Comparison of ENCODE assay signal across 8 cellular contexts in genomic region chr13:52450793-52451116, GRCh38. TPM values are rescaled to one million over a fixed set of nuclear protein-coding genes. Genes with fewer than 3 reads are reported as not detected.
DNase-seq lines count a peak whose midpoint lies in the region; ATAC-seq and TF ChIP-seq lines count a peak whose summit lies in the region.

No MANE protein-coding gene starts in this region.

- peak overlapping the region; percentile 41 for H2AFZ ChIP-seq in ACC112 (ENCODE audit: low read length, unreplicated experiment)

- H3K4me1 Mint-ChIP-seq in IgD-negative memory B cell: peaks cover 23 to 31% (median 28%) of the 10 kb centered on the region in 3 donors
- H3K4me1 Mint-ChIP-seq in central memory CD8-positive, alpha-beta T cell: peaks cover 42% of the 10 kb centered on the region
- peaks cover 17 to 54% (median 45%) of the 10 kb centered on the region in 7 donors for H3K4me1 Mint-ChIP-seq in naive thymus-derived CD4-positive, alpha-beta T cell

- H3K27me3 ChIP-seq in ACC112 (ENCODE audit: insufficient read depth, low read length) (no peaks in the 10 kb centered on the region), WERI-Rb-1 (ENCODE audit: insufficient read depth, low read depth, severe bottlenecking) (no peaks in the 10 kb centered on the region)
- H3K27me3 ChIP-seq in naive thymus-derived CD4-positive, alpha-beta T cell (ENCODE audit: control insufficient read depth in 2 of 2, insufficient read depth in 2 of 2, low read length in 2 of 2): no peaks in the 10 kb centered on the region

- H3K27me3 Mint-ChIP-seq in IgD-negative memory B cell: no peaks in the 10 kb centered on the region
- H3K27me3 Mint-ChIP-seq in central memory CD8-positive, alpha-beta T cell: no peaks in the 10 kb centered on the region
- H3K27me3 Mint-ChIP-seq in naive thymus-derived CD4-positive, alpha-beta T cell: peaks cover 0 to 5% (median 0%) of the 10 kb centered on the region in 5 donors

- no peaks in the 10 kb centered on the region for H3K36me3 Mint-ChIP-seq in IgD-negative memory B cell
- peaks cover 27% of the 10 kb centered on the region for H3K36me3 Mint-ChIP-seq in central memory CD8-positive, alpha-beta T cell (ENCODE audit: insufficient read depth)
- H3K36me3 Mint-ChIP-seq in naive thymus-derived CD4-positive, alpha-beta T cell: peaks cover 0 to 6% (median 0%) of the 10 kb centered on the region in 5 donors

- H3K4me3 ChIP-seq in ACC112 (ENCODE audit: low read depth, low read length): peak overlapping the region; percentile 43
- peak overlapping the region; percentile 92 for H3K4me3 ChIP-seq in naive thymus-derived CD4-positive, alpha-beta T cell (ENCODE audit: low read length)
- H3K4me3 ChIP-seq in WERI-Rb-1 (ENCODE audit: low read depth, low read length): no peak overlapping the region

- H3K4me3 Mint-ChIP-seq in IgD-negative memory B cell: peak overlapping the region; percentile 87 to 91 (median 88)
- peak overlapping the region; percentile 88 for H3K4me3 Mint-ChIP-seq in central memory CD8-positive, alpha-beta T cell
- H3K4me3 Mint-ChIP-seq in naive thymus-derived CD4-positive, alpha-beta T cell: peak overlapping the region; percentile 80 to 95 (median 88)

- no peaks in the 10 kb centered on the region for H3K9me3 ChIP-seq in naive thymus-derived CD4-positive, alpha-beta T cell (ENCODE audit: control insufficient read depth in 2 of 3, low read length in 3 of 3)
- no peaks in the 10 kb centered on the region for H3K9me3 ChIP-seq in WERI-Rb-1 (ENCODE audit: severe bottlenecking)

- no peak for TF ChIP-seq CTCF in WERI-Rb-1 (IDR thresholded peaks at IDR 0.05; ENCODE audit: low read depth, low read length)

- CTCF ChIA-PET in naive thymus-derived CD4-positive, alpha-beta T cell (lab: Charles Lee): interaction anchor here (0.6 to 2.3 kb wide), 10 partner anchors 8 to 262 kb away, joined by 3 to 11 read pairs (median 4); partner anchors contain the start of gene SUGT1

- peaks cover 2% of the 10 kb centered on the region; the same call in 1 of the 2 replicates for H3K36me3 ChIP-seq in ACC112 (ENCODE audit: insufficient read depth, low read length)
- H3K36me3 ChIP-seq in naive thymus-derived CD4-positive, alpha-beta T cell (ENCODE audit: control insufficient read depth in 2 of 3, insufficient read depth in 3 of 3, low read length in 3 of 3): peaks cover 0 to 4% (median 0%) of the 10 kb centered on the region in 3 experiments
- H3K36me3 ChIP-seq in WERI-Rb-1: no peaks in the 10 kb centered on the region

- no peaks in the 10 kb centered on the region for H3K9me3 Mint-ChIP-seq in IgD-negative memory B cell
- no peaks in the 10 kb centered on the region for H3K9me3 Mint-ChIP-seq in central memory CD8-positive, alpha-beta T cell
- peaks cover 0 to 1% (median 0%) of the 10 kb centered on the region in 11 donors for H3K9me3 Mint-ChIP-seq in naive thymus-derived CD4-positive, alpha-beta T cell

- ATAC-seq in central memory CD8-positive, alpha-beta T cell (replicated peaks; ENCODE audit: extremely low read depth, poor library complexity, severe bottlenecking): no peak
- no peak for ATAC-seq in naive thymus-derived CD4-positive, alpha-beta T cell
- ATAC-seq in GM18502 (IDR thresholded peaks at IDR 0.05; ENCODE audit: poor library complexity, unreplicated experiment) (no peak), GM18868 (IDR thresholded peaks at IDR 0.05; ENCODE audit: unreplicated experiment) (no peak), GM19395 (IDR thresholded peaks at IDR 0.05; ENCODE audit: unreplicated experiment) (no peak)

- no peak for DNase-seq in central memory CD8-positive, alpha-beta T cell (ENCODE audit: low spot score in 2 of 2)
- DNase-seq in naive thymus-derived CD4-positive, alpha-beta T cell: no peak
- no peak for DNase-seq in WERI-Rb-1

- POLR2A ChIA-PET in naive thymus-derived CD4-positive, alpha-beta T cell (lab: Charles Lee): interaction anchor here (1.1 to 1.9 kb wide), 4 partner anchors 18 to 203 kb away, joined by 4 to 7 read pairs (median 6); partner anchors contain the start of gene SUGT1

- no peak overlapping the region for H3K27ac ChIP-seq in ACC112 (ENCODE audit: low read depth, low read length)
- H3K27ac ChIP-seq in naive thymus-derived CD4-positive, alpha-beta T cell (ENCODE audit: low read depth, low read length): peak overlapping the region; percentile 48
- H3K27ac ChIP-seq in WERI-Rb-1: no peak overlapping the region

- intact Hi-C loops in naive thymus-derived CD4-positive, alpha-beta T cell (cut with micrococcal nuclease): loop anchor here (1.0 to 10.0 kb wide), 10 partner anchors 15 to 1536 kb away; partner anchors contain the start of gene SUGT1 (in 2 of the 2)

- H3K27ac Mint-ChIP-seq in IgD-negative memory B cell: peak overlapping the region; percentile 84 to 90 (median 87)
- H3K27ac Mint-ChIP-seq in central memory CD8-positive, alpha-beta T cell (ENCODE audit: low read depth): peak overlapping the region; percentile 94
- peak overlapping the region; percentile 36 to 94 (median 87) for H3K27ac Mint-ChIP-seq in naive thymus-derived CD4-positive, alpha-beta T cell

- H3K4me1 ChIP-seq in ACC112 (ENCODE audit: control insufficient read depth, insufficient read depth, low read length, unreplicated experiment): peaks cover 26% of the 10 kb centered on the region
- peaks cover 26 to 27% of the 10 kb centered on the region in 2 donors for H3K4me1 ChIP-seq in naive thymus-derived CD4-positive, alpha-beta T cell (ENCODE audit: control insufficient read depth in 2 of 2, insufficient read depth in 2 of 2, low read length in 2 of 2)

- peaks cover 39% of the 10 kb centered on the region for H3K79me2 ChIP-seq in ACC112 (ENCODE audit: control insufficient read depth, insufficient read depth, low read length, unreplicated experiment)

RNA-seq across cellular contexts. Expression of gene VPS36, which starts 0.3 kb away (rescaled TPM):
- polyA plus RNA-seq in IgD-negative memory B cell: 42.0 TPM
- 10 to 100 TPM; 40.4 to 53.7 (median 49.5) TPM for total RNA-seq in naive thymus-derived CD4-positive, alpha-beta T cell
- 10 to 100 TPM; 23.1 to 31.3 TPM for polyA plus RNA-seq in naive thymus-derived CD4-positive, alpha-beta T cell

RNA-seq across cellular contexts. Expression of gene CKAP2, which starts 4.5 kb away (rescaled TPM):
- 14.8 TPM for polyA plus RNA-seq in IgD-negative memory B cell
- 10 to 100 TPM; 12.0 to 59.9 (median 27.7) TPM for total RNA-seq in naive thymus-derived CD4-positive, alpha-beta T cell
- 10 to 100 TPM; 12.2 to 12.6 TPM for polyA plus RNA-seq in naive thymus-derived CD4-positive, alpha-beta T cell

RNA-seq across cellular contexts. Expression of gene THSD1, which starts 44.8 kb away (rescaled TPM):
- 0.15 TPM for polyA plus RNA-seq in IgD-negative memory B cell
- total RNA-seq in naive thymus-derived CD4-positive, alpha-beta T cell: under 1 TPM; 0.22 to 0.54 (median 0.29) TPM
- under 1 TPM; 0.12 to 0.46 TPM for polyA plus RNA-seq in naive thymus-derived CD4-positive, alpha-beta T cell
